In the genomic region with DNA sequence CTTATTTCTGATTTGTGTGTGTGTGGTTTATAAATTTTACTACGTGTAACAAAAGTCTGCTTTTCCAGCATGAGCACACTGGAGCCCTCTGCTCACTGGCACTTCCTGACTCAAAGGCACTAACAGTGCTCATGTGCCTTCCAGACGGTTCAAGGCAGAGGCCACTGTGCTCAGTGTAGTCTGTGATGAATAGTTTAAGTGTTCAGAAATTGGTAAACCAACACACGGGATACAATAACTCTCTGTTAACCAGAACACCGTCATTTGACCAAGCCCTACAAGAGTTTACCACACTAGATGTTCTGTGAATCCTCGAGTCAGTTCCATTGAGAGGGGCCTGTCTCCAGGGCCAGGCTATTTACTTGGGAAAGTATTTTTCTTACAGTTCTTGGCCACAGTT, we compare ENCODE assay signal across 18 cellular contexts.
"Had no signal": no experiment of that assay in that cellular context is flagged by ENCODE, and none has a peak within 500 bp of the region (broad histone marks: within the 10 kb centered on the region; RNA-seq: fewer than 3 reads in every experiment).

No MANE protein-coding gene starts in this region.

- DNase-seq: activated T-cell treated with anti-CD3 and anti-CD28 coated beads, Interleukin-2, amount 50 U/mL, for 24 hours; adrenal gland; brain microvascular endothelial cell; dermis blood vessel endothelial cell; effector memory CD4-positive, alpha-beta T cell; kidney; natural killer cell; right lobe of liver; small intestine; stimulated activated CD4-positive, alpha-beta T cell treated with anti-CD3 and anti-CD28 coated beads, Interleukin-15, amount 100 ng/mL, for 24 hours; T1000 had no signal

- H3K27ac ChIP-seq: adrenal gland, ascending aorta, brain microvascular endothelial cell, right lobe of liver, thoracic aorta had no signal

- ATAC-seq: activated naive CD4-positive, alpha-beta T cell treated with anti-CD3 and anti-CD28 coated beads, Interleukin-2, amount 50 U/mL, for 72 hours; activated T-helper 17 cell treated with anti-CD3 and anti-CD28 coated beads, Interleukin-2, amount 50 U/mL, for 72 hours; right lobe of liver; stimulated activated memory B cell treated with anti-CD40 and anti-IgM and Interleukin-4, amounts not matched to agents 10 μg/mL and 1 μg/mL and 100 μg/mL, for 72 hours; WTC11 had no signal

- H3K4me1 ChIP-seq: adrenal gland, ascending aorta, right lobe of liver had no signal

- H3K9me3 ChIP-seq: adrenal gland, ascending aorta, right lobe of liver, thoracic aorta had no signal

- H3K27me3 ChIP-seq: adrenal gland, ascending aorta, brain microvascular endothelial cell, right lobe of liver had no signal

- H3K4me3 ChIP-seq: adrenal gland, ascending aorta, lung, right lobe of liver, thoracic aorta had no signal
